2 cellular contexts compared by ENCODE assay signal in genomic region chr10:78894089-78894840, GRCh38.
TF ChIP-seq lines count a peak whose summit lies in the region.

No MANE protein-coding gene starts in this region.

TF ChIP-seq in K562, 482 proteins besides CTCF, POLR2A, EP300 and RAD21 (continued from another document):
- TF ChIP-seq KLF6 (CRISPR knock-in tag; IDR thresholded peaks at IDR 0.05; ENCODE audit: borderline replicate concordance) (no peak), KLF10 (CRISPR knock-in tag; IDR thresholded peaks at IDR 0.05) (no peak), SAFB2 (IDR thresholded peaks at IDR 0.05; ENCODE audit: borderline replicate concordance, low read depth, low read length, severe bottlenecking) (no peak), ZC3H11A (IDR thresholded peaks at IDR 0.05; ENCODE audit: low read depth, low read length) (no peak), NCOA4 (IDR thresholded peaks at IDR 0.05; ENCODE audit: partially characterized antibody) (no peak), JUND (IDR thresholded peaks at IDR 0.05; ENCODE audit: borderline replicate concordance, low read depth, low read length) (no peak), JUND (tag; IDR thresholded peaks at IDR 0.05; ENCODE audit: borderline replicate concordance, low read depth, low read length) (no peak), ZNF282 (CRISPR knock-in tag; IDR thresholded peaks at IDR 0.05) (no peak)

TF ChIP-seq in GM23338, 12 proteins besides CTCF, POLR2A, EP300 and RAD21 (continued from another document):
- TF ChIP-seq REST (IDR thresholded peaks at IDR 0.05; ENCODE audit: unreplicated experiment) (no peak), CREB1 (CRISPR knock-in tag; IDR thresholded peaks at IDR 0.05; ENCODE audit: low read depth) (no peak), ZNF462 (CRISPR knock-in tag; IDR thresholded peaks at IDR 0.05) (no peak)
